In the genomic region with DNA sequence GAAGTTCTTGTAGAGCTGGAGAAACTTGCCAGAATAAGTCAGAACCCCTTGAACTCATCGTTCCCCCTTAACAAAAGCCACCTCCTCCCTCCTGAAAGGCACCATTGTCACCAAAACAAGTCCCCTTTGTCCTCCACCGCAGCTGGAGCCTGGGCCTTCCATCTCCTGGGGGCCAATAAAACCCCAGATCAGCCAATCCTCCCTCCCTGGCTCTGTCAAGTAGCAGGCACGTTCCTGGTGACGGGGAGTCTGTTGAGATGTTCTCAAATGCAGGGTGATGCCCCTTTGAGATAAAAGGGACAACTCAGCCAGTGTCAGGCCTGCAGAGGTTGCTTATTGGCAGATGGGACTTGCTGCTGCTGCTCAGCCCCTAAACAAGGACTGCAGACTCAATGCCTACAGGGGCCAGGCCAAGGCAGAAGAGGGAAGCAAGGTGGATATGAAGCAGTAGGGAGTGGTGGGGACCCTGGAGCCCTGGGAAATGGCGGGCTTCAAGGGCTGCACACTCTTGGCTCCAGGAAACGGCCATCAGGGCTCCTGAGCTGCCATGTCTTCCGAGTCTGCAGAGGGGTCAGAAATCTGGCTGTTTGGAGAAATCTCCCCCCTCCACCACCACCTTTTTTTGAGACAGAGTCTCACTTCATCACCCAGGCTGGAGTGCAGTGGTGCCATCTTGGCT, we compare ENCODE assay signal across 19 cellular contexts.
A peak's percentile ranks its signal among the peaks of the same experiment; 100 is the strongest.
DNase-seq lines count a peak whose midpoint lies in the region; ATAC-seq, FAIRE-seq and TF ChIP-seq lines count a peak whose summit lies in the region.
"Had no signal": no experiment of that assay in that cellular context is flagged by ENCODE, and none has a peak within 500 bp of the region (broad histone marks: within the 10 kb centered on the region; RNA-seq: fewer than 3 reads in every experiment).

No MANE protein-coding gene starts in this region.

- peaks cover 0 to 4% (median 0%) of the 10 kb centered on the region in 3 experiments; a peak in 2 of 7 replicates for H3K36me3 Mint-ChIP-seq in H9 (ENCODE audit: insufficient read depth in 1 of 3, low read depth in 3 of 3)

- H3K27me3 ChIP-seq in H9 (ENCODE audit: insufficient read depth, low read length) (no peaks in the 10 kb centered on the region), HepG2 (ENCODE audit: control insufficient read depth in 1 of 2, insufficient read depth in 2 of 2, low read length in 2 of 2) (no peaks in the 10 kb centered on the region), small intestine (ENCODE audit: control insufficient read depth in 2 of 2, insufficient read depth in 2 of 2, low read length in 2 of 2) (no peaks in the 10 kb centered on the region), trophoblast cell (ENCODE audit: insufficient read depth, low read length) (no peaks in the 10 kb centered on the region)

- H3K4me3 Mint-ChIP-seq in H9, result no peak overlapping the region
- H3K4me3 Mint-ChIP-seq: activated naive CD8-positive, alpha-beta T cell treated with anti-CD3 and anti-CD28 coated beads, Interleukin-2, amount 50 U/mL, for 24 hours; CD4-positive, alpha-beta T cell had no signal

- H3T11ph ChIP-seq in H9 (ENCODE audit: low read length), result no peak overlapping the region

- no peaks in the 10 kb centered on the region for H4K20me1 ChIP-seq in H9 (ENCODE audit: control insufficient read depth, insufficient read depth, insufficient read length)
- H4K20me1 ChIP-seq in HepG2 (ENCODE audit: insufficient read depth, low read length), result no peaks in the 10 kb centered on the region

- H3K4me3 ChIP-seq in HepG2 (replicated peaks in 1 of 3; ENCODE audit: insufficient read depth in 1 of 3, low read depth in 2 of 3, low read length in 3 of 3) (no peak overlapping the region), small intestine (ENCODE audit: low read depth in 1 of 2, low read length in 2 of 2) (no peak overlapping the region), trophoblast cell (ENCODE audit: low read depth, low read length) (no peak overlapping the region)
- H3K4me3 ChIP-seq: coronary artery, K562, psoas muscle, SK-N-MC had no signal

- FAIRE-seq in HepG2 (lab: Jason Lieb, UNC) (no peak), small intestine (lab: Jason Lieb, UNC) (no peak)
- FAIRE-seq: K562 had no signal

- no peak overlapping the region for H2BK120ac ChIP-seq in H9 (ENCODE audit: low read depth, low read length, poor library complexity, severe bottlenecking)
- H2BK120ac ChIP-seq in trophoblast cell (ENCODE audit: insufficient read depth, low read length, poor library complexity), result no peak overlapping the region

- H2BK15ac ChIP-seq in H9 (ENCODE audit: low read depth, low read length), result no peak overlapping the region

- no TSS peak for BruUV-seq in HepG2 (replicated peaks; lab: Mats Ljungman, UMichigan)

- peak overlapping the region; percentile 18 to 92 (median 89); a peak in 5 of 7 replicates for H3K27ac Mint-ChIP-seq in H9
- H3K27ac Mint-ChIP-seq: activated naive CD8-positive, alpha-beta T cell treated with anti-CD3 and anti-CD28 coated beads, Interleukin-2, amount 50 U/mL, for 24 hours; CD4-positive, alpha-beta T cell had no signal

- H3K4me1 ChIP-seq in H9 (ENCODE audit: insufficient read depth, low read length) (no peaks in the 10 kb centered on the region; the same call in 1 of the 2 replicates), HepG2 (ENCODE audit: insufficient read depth, low read length) (peaks cover 47% of the 10 kb centered on the region), small intestine (ENCODE audit: control insufficient read depth in 2 of 2, insufficient read depth in 1 of 2, low read depth in 1 of 2, low read length in 1 of 2) (peaks cover 6 to 9% of the 10 kb centered on the region in 2 donors), trophoblast cell (ENCODE audit: control insufficient read depth in 1 of 2, insufficient read depth in 2 of 2, low read length in 2 of 2) (peaks cover 4 to 9% of the 10 kb centered on the region in 2 experiments)

- H3K9me3 ChIP-seq in H9 (ENCODE audit: control insufficient read depth, low read depth, low read length) (no peaks in the 10 kb centered on the region), HepG2 (ENCODE audit: low read length) (no peaks in the 10 kb centered on the region), small intestine (ENCODE audit: control insufficient read depth, low read depth) (no peaks in the 10 kb centered on the region), trophoblast cell (ENCODE audit: insufficient read depth, low read depth, low read length) (no peaks in the 10 kb centered on the region)
- H3K9me3 ChIP-seq: psoas muscle had no signal

- no peak overlapping the region for H3K56ac ChIP-seq in H9 (ENCODE audit: insufficient read length, low read depth, low read length)

- peak; percentile 65 for ATAC-seq in HepG2
- ATAC-seq: activated naive CD8-positive, alpha-beta T cell treated with anti-CD3 and anti-CD28 coated beads, Interleukin-2, amount 50 U/mL, for 24 hours; K562; psoas muscle had no signal

- H3K4ac ChIP-seq in H9 (ENCODE audit: low read depth, low read length) (no peak overlapping the region), trophoblast cell (ENCODE audit: low read depth, low read length) (no peak overlapping the region)

- TF ChIP-seq EP300 in HepG2 (IDR thresholded peaks at IDR 0.05; ENCODE audit: low read depth in 2 of 2, low read length in 2 of 2) (no peak), HepG2 (CRISPR knock-in tag; IDR thresholded peaks at IDR 0.05; ENCODE audit: borderline replicate concordance) (no peak)

- in situ Hi-C loops in HepG2 (cut with HindIII; ENCODE audit: extremely low pct_ligation_motif_present, low pct_unique_long_range_greater_than_20kb), result no loop called here

- H3K23me2 ChIP-seq in H9 (ENCODE audit: insufficient read length, low read depth, low read length, poor library complexity, severe bottlenecking), result no peaks in the 10 kb centered on the region

- H4K12ac ChIP-seq in trophoblast cell (ENCODE audit: low read depth, low read length), result no peak overlapping the region

- no peak overlapping the region for H3K18ac ChIP-seq in H9 (ENCODE audit: insufficient read length, low read depth, low read length)
- no peak overlapping the region for H3K18ac ChIP-seq in trophoblast cell (ENCODE audit: low read length)

- H2BK5ac ChIP-seq in H9 (ENCODE audit: insufficient read length, low read length), result no peak overlapping the region
- H2BK5ac ChIP-seq in trophoblast cell (ENCODE audit: low read depth, low read length, poor library complexity), result no peak overlapping the region

- H3K23ac ChIP-seq in H9 (ENCODE audit: insufficient read length, low read depth, low read length) (no peak overlapping the region), trophoblast cell (ENCODE audit: low read length) (no peak overlapping the region)

- H3K4me1 Mint-ChIP-seq in H9, result peaks cover 35 to 40% of the 10 kb centered on the region in 2 experiments
- H3K4me1 Mint-ChIP-seq: activated naive CD8-positive, alpha-beta T cell treated with anti-CD3 and anti-CD28 coated beads, Interleukin-2, amount 50 U/mL, for 24 hours had no signal

- H3K79me1 ChIP-seq in H9 (ENCODE audit: insufficient read depth, low read depth, low read length, poor library complexity, severe bottlenecking) (no peaks in the 10 kb centered on the region), trophoblast cell (ENCODE audit: low read length) (no peaks in the 10 kb centered on the region)

- H4K8ac ChIP-seq in H9 (replicated peaks; ENCODE audit: insufficient read length, low read depth, low read length) (no peak overlapping the region), trophoblast cell (ENCODE audit: low read depth, low read length) (no peak overlapping the region)

- H2AFZ ChIP-seq in H9 (ENCODE audit: low read length), result no peak overlapping the region
- H2AFZ ChIP-seq in HepG2 (ENCODE audit: low read length), result no peak overlapping the region
- H2AFZ ChIP-seq in trophoblast cell (ENCODE audit: insufficient read depth, low read length, poor library complexity), result no peak overlapping the region

- intact Hi-C loops in HepG2 (cut with micrococcal nuclease; ENCODE audit: unreplicated experiment), result no loop called here

- no peaks in the 10 kb centered on the region for H3K9me3 Mint-ChIP-seq in H9
- H3K9me3 Mint-ChIP-seq: activated naive CD8-positive, alpha-beta T cell treated with anti-CD3 and anti-CD28 coated beads, Interleukin-2, amount 50 U/mL, for 24 hours; CD4-positive, alpha-beta T cell had no signal

- CTCF ChIA-PET in HepG2 (lab: Yijun Ruan, JAX; ENCODE audit: low intra/inter-chr PET ratio, low total read pairs), result no interaction called here

- no peaks in the 10 kb centered on the region for H3K36me3 ChIP-seq in HepG2 (replicated peaks in 1 of 2; ENCODE audit: control insufficient read depth in 1 of 2, insufficient read depth in 2 of 2, low read length in 2 of 2)
- H3K36me3 ChIP-seq in small intestine (ENCODE audit: control insufficient read depth in 2 of 2, insufficient read depth in 2 of 2, low read length in 2 of 2), result no peaks in the 10 kb centered on the region
- H3K36me3 ChIP-seq in trophoblast cell (ENCODE audit: control insufficient read depth in 1 of 2, insufficient read depth in 2 of 2, low read length in 2 of 2), result peaks cover 5 to 8% of the 10 kb centered on the region in 2 experiments

- H4K91ac ChIP-seq in H9 (ENCODE audit: insufficient read length, low read depth, low read length) (no peak overlapping the region), trophoblast cell (ENCODE audit: low read depth, low read length) (no peak overlapping the region)

- DNase-seq in H9, result no peak
- peak in 59 of 61 donors; percentile 33 to 96 (median 87) for DNase-seq in caudate nucleus (lab: John Stamatoyannopoulos, UW)
- DNase-seq in HepG2 (ENCODE audit: low spot score), result peak; percentile 77
- peak; percentile 14 for DNase-seq in small intestine
- DNase-seq in SKM-1 (lab: John Stamatoyannopoulos, UW; ENCODE audit: unreplicated experiment), result no peak
- no peak for DNase-seq in trophoblast cell
- DNase-seq in activated CD4-positive, alpha-beta T cell treated with anti-CD3 and anti-CD28 coated beads for 1 hour, result no peak
- DNase-seq in SHP77 (lab: John Stamatoyannopoulos, UW), result no peak
- DNase-seq: activated naive CD8-positive, alpha-beta T cell treated with anti-CD3 and anti-CD28 coated beads, Interleukin-2, amount 50 U/mL, for 24 hours; CD4-positive, alpha-beta T cell; mammary epithelial cell; NCI-H1105 treated with DMSO at 0.1 percent for 48 hours; NCI-H345; stimulated activated CD8-positive, alpha-beta memory T cell treated with anti-CD3 and anti-CD28 coated beads, Interleukin-4, amount 100 ng/mL, for 48 hours had no signal

- POLR2A ChIA-PET in HepG2 (lab: Yijun Ruan, JAX), result no interaction called here

- no peak overlapping the region for H2AK5ac ChIP-seq in H9 (ENCODE audit: insufficient read length, low read length)
- H2AK5ac ChIP-seq in trophoblast cell (ENCODE audit: low read length), result no peak overlapping the region

- no CpG with 5 or more reads among the region's 7 CpGs for WGBS in H9 (ENCODE audit: extremely low coverage, insufficient read length, low lambda C conversion rate)
- 46% methylated on average over 7 of the region's 7 CpGs for WGBS in HepG2 (ENCODE audit: low lambda C conversion rate)
- 58 to 69% (median 58%) methylated on average over 7 of the region's 7 CpGs for WGBS in small intestine, 3 donors
- WGBS in trophoblast cell (ENCODE audit: extremely low coverage, insufficient coverage, insufficient read length), result no CpG with 5 or more reads among the region's 7 CpGs

- no peak overlapping the region for H3K9ac ChIP-seq in H9 (ENCODE audit: extremely low read depth, insufficient read length, low read length)
- no peak overlapping the region for H3K9ac ChIP-seq in HepG2 (ENCODE audit: insufficient read depth, low read depth, low read length)
- no peak overlapping the region for H3K9ac ChIP-seq in trophoblast cell (ENCODE audit: low read length)

- H3K79me2 ChIP-seq in H9 (ENCODE audit: insufficient read depth, low read length), result no peaks in the 10 kb centered on the region
- H3K79me2 ChIP-seq in HepG2 (ENCODE audit: insufficient read depth, low read length), result no peaks in the 10 kb centered on the region
- H3K79me2 ChIP-seq in trophoblast cell (ENCODE audit: control insufficient read depth, insufficient read depth, low read length, poor library complexity), result no peaks in the 10 kb centered on the region

- TF ChIP-seq POLR2A in HepG2 (IDR thresholded peaks at IDR 0.05; ENCODE audit: insufficient read depth in 1 of 2, low read depth in 2 of 2, low read length in 2 of 2), result no peak

- no peak overlapping the region for H4K5ac ChIP-seq in H9 (ENCODE audit: insufficient read length, low read depth, low read length)

- TF ChIP-seq CTCF in H9 (conservative IDR thresholded peaks at IDR 0.05) (no peak), HepG2 (CRISPR knock-in tag; IDR thresholded peaks at IDR 0.05) (no peak)

- H3K27ac ChIP-seq in H9 (ENCODE audit: insufficient read length, low read depth, low read length), result no peak overlapping the region
- H3K27ac ChIP-seq in caudate nucleus (ENCODE audit: low read depth, low read length), result peak overlapping the region; percentile 99
- H3K27ac ChIP-seq in HepG2 (ENCODE audit: extremely low read length, insufficient read depth, low read length), result no peak overlapping the region
- H3K27ac ChIP-seq in small intestine (ENCODE audit: low read depth in 1 of 2, low read length in 1 of 2), result no peak overlapping the region
- H3K27ac ChIP-seq in trophoblast cell (ENCODE audit: low read depth, low read length), result no peak overlapping the region
- H3K27ac ChIP-seq: psoas muscle, SK-N-MC, VCaP had no signal

- no peak overlapping the region; the same call in 1 of the 2 replicates for H3K14ac ChIP-seq in H9 (ENCODE audit: insufficient read depth, low read length)
- no peak overlapping the region for H3K14ac ChIP-seq in trophoblast cell (ENCODE audit: low read length)

- H3K4me2 ChIP-seq in H9 (ENCODE audit: insufficient read depth, insufficient read length, low read length) (no peak overlapping the region), HepG2 (ENCODE audit: low read depth, low read length) (peak overlapping the region; percentile 46), trophoblast cell (ENCODE audit: low read length) (no peak overlapping the region)

- TF ChIP-seq RAD21 in HepG2 (CRISPR knock-in tag; IDR thresholded peaks at IDR 0.05), result no peak

- no peak overlapping the region for H2BK20ac ChIP-seq in H9 (ENCODE audit: low read depth, low read length, poor library complexity, severe bottlenecking)

- H3K27me3 Mint-ChIP-seq in H9 (ENCODE audit: low read depth), result no peaks in the 10 kb centered on the region
- H3K27me3 Mint-ChIP-seq: activated naive CD8-positive, alpha-beta T cell treated with anti-CD3 and anti-CD28 coated beads, Interleukin-2, amount 50 U/mL, for 24 hours; CD4-positive, alpha-beta T cell had no signal

- H2BK12ac ChIP-seq in H9 (ENCODE audit: insufficient read length, low read depth, low read length), result no peak overlapping the region
- H2BK12ac ChIP-seq in trophoblast cell (ENCODE audit: low read length), result no peak overlapping the region

Comparison
In these comparisons a context has a peak if more than half of its experiments do, and no peak if none do; other contexts are left out.
1. DNase-seq: peak in caudate nucleus (59 of 61), HepG2 (single experiment) and small intestine (single experiment); none in H9 (single experiment), SKM-1 (single experiment), trophoblast cell (0 of 2), activated CD4-positive, alpha-beta T cell treated with anti-CD3 and anti-CD28 coated beads for 1 hour (single experiment) and SHP77 (0 of 2).